Comparison of ENCODE assay signal across 1 cellular context in the genomic region with DNA sequence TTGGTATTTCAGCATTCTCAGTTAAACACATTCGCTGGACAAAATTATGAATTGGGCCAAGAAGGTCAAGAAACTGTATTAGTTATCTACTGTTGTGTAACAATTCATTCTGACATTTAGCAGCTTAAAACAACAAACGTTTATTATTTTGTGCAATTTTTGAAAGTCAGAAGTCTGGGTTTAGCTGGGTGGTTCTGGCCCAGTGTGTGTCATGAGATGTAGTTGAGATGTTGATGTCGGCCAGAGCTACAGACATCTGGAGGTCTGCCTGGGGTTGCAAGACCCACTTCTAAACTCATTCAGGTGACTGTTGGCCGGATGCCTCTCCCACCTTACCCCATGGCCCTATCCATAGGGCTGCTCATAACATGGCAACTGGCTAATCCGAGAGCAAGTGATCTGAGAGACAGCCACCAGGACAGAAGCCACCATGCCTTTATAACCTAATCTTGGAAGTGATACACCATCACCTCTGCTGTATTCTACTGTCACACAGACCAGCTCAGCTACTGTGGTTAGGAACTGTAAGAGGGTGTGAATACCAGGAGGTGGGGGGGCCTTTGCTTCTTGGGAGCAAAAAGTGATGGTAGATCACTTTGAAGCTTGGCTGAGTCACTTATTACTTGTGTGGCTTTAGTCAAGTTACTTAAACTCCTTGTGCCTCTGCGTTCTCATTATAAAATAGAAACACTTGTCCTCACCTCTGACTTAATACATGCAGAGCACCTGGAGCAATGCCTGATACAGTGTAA.
TF ChIP-seq lines count a peak whose summit lies in the region.

No MANE protein-coding gene starts in this region.

TF ChIP-seq in K562, 482 proteins besides CTCF, POLR2A, EP300 and RAD21 (continued from another document):
- TF ChIP-seq, protein P1, sequence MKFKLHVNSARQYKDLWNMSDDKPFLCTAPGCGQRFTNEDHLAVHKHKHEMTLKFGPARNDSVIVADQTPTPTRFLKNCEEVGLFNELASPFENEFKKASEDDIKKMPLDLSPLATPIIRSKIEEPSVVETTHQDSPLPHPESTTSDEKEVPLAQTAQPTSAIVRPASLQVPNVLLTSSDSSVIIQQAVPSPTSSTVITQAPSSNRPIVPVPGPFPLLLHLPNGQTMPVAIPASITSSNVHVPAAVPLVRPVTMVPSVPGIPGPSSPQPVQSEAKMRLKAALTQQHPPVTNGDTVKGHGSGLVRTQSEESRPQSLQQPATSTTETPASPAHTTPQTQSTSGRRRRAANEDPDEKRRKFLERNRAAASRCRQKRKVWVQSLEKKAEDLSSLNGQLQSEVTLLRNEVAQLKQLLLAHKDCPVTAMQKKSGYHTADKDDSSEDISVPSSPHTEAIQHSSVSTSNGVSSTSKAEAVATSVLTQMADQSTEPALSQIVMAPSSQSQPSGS (CRISPR knock-in tag; IDR thresholded peaks at IDR 0.05) = no peak
- TF ChIP-seq, protein P2, sequence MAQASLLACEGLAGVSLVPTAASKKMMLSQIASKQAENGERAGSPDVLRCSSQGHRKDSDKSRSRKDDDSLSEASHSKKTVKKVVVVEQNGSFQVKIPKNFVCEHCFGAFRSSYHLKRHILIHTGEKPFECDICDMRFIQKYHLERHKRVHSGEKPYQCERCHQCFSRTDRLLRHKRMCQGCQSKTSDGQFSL (CRISPR knock-in tag; IDR thresholded peaks at IDR 0.05) = 0 out of 2 replicates have a peak, but pooled peaks have one; percentile 41
- TF ChIP-seq, protein P2 (tag; IDR thresholded peaks at IDR 0.05) = no peak
- no peak for TF ChIP-seq NFIC (IDR thresholded peaks at IDR 0.05)
- TF ChIP-seq CEBPG (CRISPR knock-in tag; IDR thresholded peaks at IDR 0.05) = no peak
- 0 out of 4 replicates have a peak, but pooled peaks of 1 of the 2 experiments have one; percentile 17 for TF ChIP-seq CEBPG (tag; conservative IDR thresholded peaks at IDR 0.05 in 1 of 2, IDR thresholded peaks at IDR 0.05 in 1 of 2)
